Comparison of ENCODE assay signal across 9 cellular contexts in genomic region chr2:144454466-144455287, GRCh38.
A peak's percentile ranks its signal among the peaks of the same experiment; 100 is the strongest.
DNase-seq lines count a peak whose midpoint lies in the region; ATAC-seq, FAIRE-seq and TF ChIP-seq lines count a peak whose summit lies in the region.
"Had no signal": no experiment of that assay in that cellular context is flagged by ENCODE, and none has a peak within 500 bp of the region (broad histone marks: within the 10 kb centered on the region; RNA-seq: fewer than 3 reads in every experiment).

No MANE protein-coding gene starts in this region.

- H3K4me3 ChIP-seq in GM12865 (ENCODE audit: low read depth, low read length): no peak overlapping the region

- peak; percentile 53 for ATAC-seq in HG02588 (IDR thresholded peaks at IDR 0.05; ENCODE audit: unreplicated experiment)

- no peak for TF ChIP-seq POLR2A in H54 (IDR thresholded peaks at IDR 0.05; ENCODE audit: low read depth, low read length)

- H3K27ac Mint-ChIP-seq in nephron progenitor cell: peak overlapping the region; percentile 99

- H3K36me3 Mint-ChIP-seq in nephron progenitor cell (ENCODE audit: low read depth): no peaks in the 10 kb centered on the region

- TF ChIP-seq CTCF in GM12865 (IDR thresholded peaks at IDR 0.05; ENCODE audit: insufficient read depth, low read depth, low read length, missing control alignments): no peak
- TF ChIP-seq CTCF in nephron progenitor cell (IDR thresholded peaks at IDR 0.05): no peak

- H3K27ac ChIP-seq in angular gyrus (ENCODE audit: low read depth, low read length): peak overlapping the region; percentile 62

- no peaks in the 10 kb centered on the region for H3K27me3 Mint-ChIP-seq in nephron progenitor cell (ENCODE audit: low read depth, poor library complexity)

- intact Hi-C loops in cardiac septum (cut with DNase I): loop anchor here (5.0 kb wide), 1 partner anchor 237 kb away; no protein-coding TSS in a partner anchor

- FAIRE-seq in H54 (lab: Jason Lieb, UNC): no peak

- H3K4me3 Mint-ChIP-seq in nephron progenitor cell: peak overlapping the region; percentile 21

- H3K4me1 Mint-ChIP-seq in nephron progenitor cell: peaks cover 96% of the 10 kb centered on the region

- H3K9me3 Mint-ChIP-seq in nephron progenitor cell: no peaks in the 10 kb centered on the region

- DNase-seq in GM12865 (ENCODE audit: low read depth) (peak; percentile 28), nephron progenitor cell (no peak), H54 (ENCODE audit: insufficient read length, low spot score) (no peak), NCI-H2196 treated with DMSO at 0.1 percent for 48 hours (lab: John Stamatoyannopoulos, UW; ENCODE audit: unreplicated experiment) (no peak), SIG-M5 treated with dmso at 0.1 percent for 504 hours (lab: John Stamatoyannopoulos, UW; ENCODE audit: unreplicated experiment) (no peak), cardiac septum (ENCODE audit: low spot score) (no peak)
- DNase-seq: SHP77 treated with DMSO at 0.1 percent for 48 hours had no signal
